Comparison of ENCODE assay signal across 16 cellular contexts in genomic region chr11:70433038-70433437, GRCh38. TPM values are rescaled to one million over a fixed set of nuclear protein-coding genes. Genes with fewer than 3 reads are reported as not detected.
DNase-seq lines count a peak whose midpoint lies in the region; ATAC-seq, FAIRE-seq and TF ChIP-seq lines count a peak whose summit lies in the region.
"Had no signal": no experiment of that assay in that cellular context is flagged by ENCODE, and none has a peak within 500 bp of the region (broad histone marks: within the 10 kb centered on the region; RNA-seq: fewer than 3 reads in every experiment).

No MANE protein-coding gene starts in this region.

- 94% methylated on average over 9 of the region's 20 CpGs; no CpG with 5 or more reads in 1 of the 2 experiments for WGBS in IMR-90 (ENCODE audit: extremely low coverage in 2 of 2, insufficient read length in 1 of 2), 2 experiments
- 98% methylated on average over 8 of the region's 20 CpGs for WGBS in K562 (ENCODE audit: insufficient coverage, low coverage, missing lambda C conversion rate)
- WGBS in neuronal stem cell (ENCODE audit: extremely low coverage in 2 of 2, insufficient read length in 2 of 2, insufficient replicate concordance in 1 of 2), 2 donors: no CpG with 5 or more reads among the region's 20 CpGs

- no peak overlapping the region for H2BK12ac ChIP-seq in neuronal stem cell (ENCODE audit: low read length)

- H4K91ac ChIP-seq in IMR-90 (ENCODE audit: insufficient read depth, low read depth, low read length) (no peak overlapping the region), neuronal stem cell (ENCODE audit: low read depth, low read length, poor library complexity) (no peak overlapping the region)

- dilution Hi-C loops in IMR-90 (cut with HindIII; ENCODE audit: low sequenced_read_pairs, unreplicated experiment): no loop called here

- no peak overlapping the region for H3K56ac ChIP-seq in IMR-90 (ENCODE audit: extremely low read depth, insufficient read depth, low read length)

- no peak overlapping the region for H3K4ac ChIP-seq in IMR-90 (ENCODE audit: low read depth, low read length)
- no peak overlapping the region for H3K4ac ChIP-seq in neuronal stem cell (ENCODE audit: low read length)

- no peaks in the 10 kb centered on the region for H3K36me3 ChIP-seq in BLaER1
- H3K36me3 ChIP-seq in IMR-90 (ENCODE audit: control insufficient read depth, insufficient read depth, low read length): peaks cover 91% of the 10 kb centered on the region
- H3K36me3 ChIP-seq in K562 (ENCODE audit: control insufficient read depth, insufficient read depth, low read length): peaks cover 95% of the 10 kb centered on the region; the same call in 2 of the 3 replicates
- H3K36me3 ChIP-seq in neuronal stem cell (replicated peaks in 1 of 2; ENCODE audit: control insufficient read depth in 2 of 2, insufficient read depth in 2 of 2, low read length in 2 of 2): peaks cover 73 to 98% of the 10 kb centered on the region in 2 donors
- peaks cover 4% of the 10 kb centered on the region for H3K36me3 ChIP-seq in mucosa of descending colon (ENCODE audit: low read depth)

- FAIRE-seq in K562 (lab: Jason Lieb, UNC): no peak
- FAIRE-seq: GM19239, H1 had no signal

- peaks cover 18% of the 10 kb centered on the region; the same call in 1 of the 2 replicates for H4K20me1 ChIP-seq in BLaER1
- peaks cover 72% of the 10 kb centered on the region for H4K20me1 ChIP-seq in IMR-90 (ENCODE audit: insufficient read depth, low read length)
- H4K20me1 ChIP-seq in K562 (replicated peaks; ENCODE audit: control insufficient read depth, insufficient read depth, low read length): no peaks in the 10 kb centered on the region

- no peak overlapping the region for H2BK5ac ChIP-seq in IMR-90 (ENCODE audit: low read depth, low read length, poor library complexity, severe bottlenecking)
- peak overlapping the region; percentile 59 for H2BK5ac ChIP-seq in neuronal stem cell (ENCODE audit: low read length)

- BruUV-seq in IMR-90 (replicated peaks; lab: Mats Ljungman, UMichigan): no TSS peak
- no TSS peak for BruUV-seq in K562 (replicated peaks; lab: Mats Ljungman, UMichigan)

- no peak overlapping the region for H2AK9ac ChIP-seq in IMR-90 (replicated peaks; ENCODE audit: low read depth, low read length, poor library complexity)

- H3K9me1 ChIP-seq in IMR-90 (ENCODE audit: insufficient read depth, low read length): no peaks in the 10 kb centered on the region
- no peaks in the 10 kb centered on the region for H3K9me1 ChIP-seq in K562 (ENCODE audit: control insufficient read depth, insufficient read depth, low read length)

- peak overlapping the region; percentile 92 for H3K4me2 ChIP-seq in BLaER1
- H3K4me2 ChIP-seq in IMR-90 (ENCODE audit: low read depth, low read length): no peak overlapping the region
- no peak overlapping the region for H3K4me2 ChIP-seq in K562 (ENCODE audit: insufficient read depth, low read length)
- H3K4me2 ChIP-seq in neuronal stem cell (ENCODE audit: insufficient read depth, low read length, poor library complexity, severe bottlenecking): no peak overlapping the region

- H3K4me3 ChIP-seq in BLaER1 (no peak overlapping the region), IMR-90 (ENCODE audit: insufficient read depth, low read depth, low read length) (no peak overlapping the region), K562 (no peak overlapping the region), neuronal stem cell (ENCODE audit: low read length in 2 of 2) (no peak overlapping the region), mucosa of descending colon (no peak overlapping the region)

- H3K4me1 ChIP-seq in BLaER1: peaks cover 91% of the 10 kb centered on the region
- H3K4me1 ChIP-seq in IMR-90 (ENCODE audit: control insufficient read depth, insufficient read depth, low read length): no peaks in the 10 kb centered on the region
- peaks cover 0 to 8% of the 10 kb centered on the region in 2 experiments; a peak in 1 of 5 replicates for H3K4me1 ChIP-seq in K562 (replicated peaks in 1 of 2; ENCODE audit: control insufficient read depth in 2 of 2, insufficient read depth in 2 of 2, low read length in 2 of 2)
- peaks cover 0 to 4% of the 10 kb centered on the region in 2 donors for H3K4me1 ChIP-seq in neuronal stem cell (ENCODE audit: control insufficient read depth in 2 of 2, insufficient read depth in 1 of 2, low read depth in 1 of 2, low read length in 2 of 2)
- no peaks in the 10 kb centered on the region for H3K4me1 ChIP-seq in mucosa of descending colon (ENCODE audit: low read depth)

- intact Hi-C loops in IMR-90 (cut with micrococcal nuclease) (no loop called here), K562 (cut with micrococcal nuclease) (no loop called here), mucosa of descending colon (cut with DNase I, micrococcal nuclease) (no loop called here)

- TF ChIP-seq EP300 in K562 (IDR thresholded peaks at IDR 0.05; ENCODE audit: low read length): no peak

- DNase-seq in IMR-90 (no peak), K562 (ENCODE audit: extremely low read depth in 1 of 4, low spot score in 3 of 4) (no peak), neuronal stem cell (ENCODE audit: low spot score) (no peak), kidney tubule cell (ENCODE audit: low spot score) (no peak), mucosa of descending colon (no peak)
- DNase-seq: CD4-positive, alpha-beta T cell; DMS153; DMS79 treated with DMSO at 0.1 percent for 48 hours; GF-D8; H9 had no signal

- ATAC-seq in IMR-90 (ENCODE audit: low read depth): no peak
- ATAC-seq in K562: no peak
- ATAC-seq in GM18517 (IDR thresholded peaks at IDR 0.05; ENCODE audit: unreplicated experiment): no peak
- ATAC-seq in mucosa of descending colon: no peak

- TF ChIP-seq CTCF in IMR-90 (conservative IDR thresholded peaks at IDR 0.05; ENCODE audit: low read depth, low read length): no peak
- no peak for TF ChIP-seq CTCF in K562 (IDR thresholded peaks at IDR 0.05 in 2 of 3, conservative IDR thresholded peaks at IDR 0.05 in 1 of 3; ENCODE audit: insufficient read depth in 2 of 3, low read depth in 1 of 3, low read length in 3 of 3)
- TF ChIP-seq CTCF in mucosa of descending colon (IDR thresholded peaks at IDR 0.05): no peak

- H3K79me2 ChIP-seq in K562 (ENCODE audit: control insufficient read depth, insufficient read depth, low read length): no peaks in the 10 kb centered on the region

- H2AK5ac ChIP-seq in IMR-90 (ENCODE audit: low read depth, low read length): no peak overlapping the region
- no peak overlapping the region for H2AK5ac ChIP-seq in neuronal stem cell (ENCODE audit: low read depth, low read length)

- no peak overlapping the region for H2BK15ac ChIP-seq in IMR-90 (ENCODE audit: low read depth, low read length)
- H2BK15ac ChIP-seq in neuronal stem cell (ENCODE audit: low read length): no peak overlapping the region

- POLR2A ChIA-PET in IMR-90 (lab: Charles Lee; ENCODE audit: unreplicated experiment) (no interaction called here), K562 (lab: Yijun Ruan, JAX) (interaction anchor here (0.6 to 1.8 kb wide), 3 partner anchors 9 to 1515 kb away, joined by 3 to 4 read pairs (median 3); no protein-coding TSS in a partner anchor)

- H4K5ac ChIP-seq in IMR-90 (ENCODE audit: low read depth, low read length): no peak overlapping the region

- peak overlapping the region; percentile 27; the same call in 1 of the 2 replicates for H3K27ac ChIP-seq in BLaER1
- H3K27ac ChIP-seq in IMR-90 (ENCODE audit: insufficient read depth, low read length): no peak overlapping the region
- no peak overlapping the region for H3K27ac ChIP-seq in K562 (ENCODE audit: extremely low read depth, low read depth, low read length)
- H3K27ac ChIP-seq in neuronal stem cell (replicated peaks; ENCODE audit: low read length): no peak overlapping the region
- H3K27ac ChIP-seq: C4-2B had no signal

- no peak overlapping the region for H4K8ac ChIP-seq in IMR-90 (ENCODE audit: low read depth in 2 of 2, low read length in 2 of 2)
- no peak overlapping the region for H4K8ac ChIP-seq in neuronal stem cell (ENCODE audit: low read depth, low read length)

- H2BK120ac ChIP-seq in IMR-90 (ENCODE audit: low read depth, low read length) (no peak overlapping the region), neuronal stem cell (ENCODE audit: low read depth, low read length) (no peak overlapping the region)

- H3K23ac ChIP-seq in IMR-90 (ENCODE audit: low read depth, low read length) (no peak overlapping the region), neuronal stem cell (ENCODE audit: low read depth, low read length, poor library complexity) (peak overlapping the region; percentile 25)

- H3K9ac ChIP-seq in BLaER1 (no peak overlapping the region), IMR-90 (ENCODE audit: low read depth, low read length) (no peak overlapping the region), K562 (ENCODE audit: insufficient read depth in 1 of 2, low read depth in 2 of 2, low read length in 2 of 2) (no peak overlapping the region), neuronal stem cell (ENCODE audit: low read depth, low read length, poor library complexity) (no peak overlapping the region)

- H3K9me3 ChIP-seq in BLaER1 (no peaks in the 10 kb centered on the region), IMR-90 (ENCODE audit: control insufficient read depth, insufficient read depth, low read length) (no peaks in the 10 kb centered on the region), K562 (replicated peaks; ENCODE audit: control insufficient read depth, insufficient read depth, low read depth, low read length) (no peaks in the 10 kb centered on the region), neuronal stem cell (replicated peaks in 1 of 2; ENCODE audit: control insufficient read depth in 2 of 2, insufficient read depth in 1 of 2, low read depth in 1 of 2, low read length in 2 of 2) (no peaks in the 10 kb centered on the region), mucosa of descending colon (no peaks in the 10 kb centered on the region)

- H3K27me3 ChIP-seq in BLaER1 (peaks cover 19% of the 10 kb centered on the region; the same call in 1 of the 2 replicates), IMR-90 (ENCODE audit: control insufficient read depth, insufficient read depth, low read length) (no peaks in the 10 kb centered on the region), K562 (ENCODE audit: control insufficient read depth in 2 of 2, insufficient read depth in 2 of 2, low read length in 2 of 2) (no peaks in the 10 kb centered on the region), neuronal stem cell (ENCODE audit: control insufficient read depth in 3 of 3, insufficient read depth in 3 of 3, low read depth in 1 of 3, low read length in 3 of 3) (no peaks in the 10 kb centered on the region)

- H2BK20ac ChIP-seq in IMR-90 (ENCODE audit: low read depth, low read length): no peak overlapping the region

- H3K14ac ChIP-seq in IMR-90 (replicated peaks; ENCODE audit: low read depth, low read length): no peak overlapping the region
- no peak overlapping the region for H3K14ac ChIP-seq in neuronal stem cell (ENCODE audit: low read length)

- H2AFZ ChIP-seq in IMR-90 (replicated peaks; ENCODE audit: low read length, poor library complexity) (peak overlapping the region; percentile 35), K562 (ENCODE audit: low read depth, low read length) (no peak overlapping the region), neuronal stem cell (ENCODE audit: low read length) (no peak overlapping the region)

- no peak for TF ChIP-seq POLR2A in IMR-90 (IDR thresholded peaks at IDR 0.05; ENCODE audit: low read depth, low read length)
- no peak for TF ChIP-seq POLR2A in K562 (conservative IDR thresholded peaks at IDR 0.05)

- in situ Hi-C loops in IMR-90 (cut with MboI; ENCODE audit: low sequenced_read_pairs) (no loop called here), K562 (cut with MboI) (no loop called here)

- H3K79me1 ChIP-seq in IMR-90 (ENCODE audit: low read depth in 1 of 2, low read length in 2 of 2): peaks cover 15 to 56% of the 10 kb centered on the region in 2 experiments
- H3K79me1 ChIP-seq in neuronal stem cell (ENCODE audit: low read depth, low read length): peaks cover 4% of the 10 kb centered on the region

- H3K18ac ChIP-seq in IMR-90 (ENCODE audit: low read depth, low read length) (no peak overlapping the region), neuronal stem cell (ENCODE audit: low read length) (no peak overlapping the region)

- CTCF ChIA-PET in IMR-90 (lab: Yijun Ruan, JAX): no interaction called here
- CTCF ChIA-PET in K562 (lab: Yijun Ruan, JAX; ENCODE audit: low intra/inter-chr PET ratio): no interaction called here

- TF ChIP-seq RAD21 in IMR-90 (IDR thresholded peaks at IDR 0.05; ENCODE audit: low read length) (no peak), K562 (CRISPR knock-in tag; conservative IDR thresholded peaks at IDR 0.05 in 1 of 2, IDR thresholded peaks at IDR 0.05 in 1 of 2) (no peak)

RNA-seq across cellular contexts. Expression of gene CTTN, which starts 34.7 kb away (rescaled TPM):
- total RNA-seq in IMR-90 (2012; rRNA removed): 287 and 341 TPM in 2 replicates
- 278 and 296 TPM in 2 replicates for polyA plus RNA-seq in IMR-90 (2012; rRNA removed)
- polyA plus RNA-seq in IMR-90 (2012; cell fraction: cytosol; rRNA removed): 121 and 139 TPM in 2 replicates
- 1,027 and 1,310 TPM in 2 replicates for polyA plus RNA-seq in IMR-90 (2012; cell fraction: nucleus; rRNA removed; ENCODE audit: low replicate concordance)
- total RNA-seq in K562 (2011; cell fraction: chromatin; rRNA removed; ENCODE audit: low replicate concordance): 847 and 1,186 TPM in 2 replicates
- total RNA-seq in K562 (2011; cell fraction: nucleolus; rRNA removed): 519 and 540 TPM in 2 replicates
- 720 and 885 TPM in 2 replicates for total RNA-seq in K562 (2011; cell fraction: nucleoplasm; rRNA removed)
- 114 and 127 TPM in 2 replicates for total RNA-seq in K562 (2014; rRNA removed)
- 92.4 and 92.6 TPM in 2 replicates for total RNA-seq in K562 (2014; rRNA removed; fragmentation: Illumina TruSeq; extraction: Trizol)
- total RNA-seq in K562 (2015; rRNA removed; fragmentation: Illumina TruSeq; extraction: Trizol): 104 and 110 TPM in 2 replicates
- total RNA-seq in K562 (2021): 146 and 158 TPM in 2 replicates
- 90.1 and 102 TPM in 2 replicates for polyA plus RNA-seq in K562 (2011; rRNA removed)
- polyA plus RNA-seq in K562 (2011; cell fraction: cytosol; rRNA removed): 58.6 and 59.0 TPM in 2 replicates
- 564 and 672 TPM in 2 replicates for polyA plus RNA-seq in K562 (2011; cell fraction: nucleus; rRNA removed)
- polyA plus RNA-seq in K562 (2012): 106 and 146 TPM in 2 replicates
- 99.7 and 102 TPM in 2 replicates for polyA plus RNA-seq in K562 (2014; fragmentation: Illumina TruSeq; extraction: Trizol)
- 10 to 100 TPM in 1 of 2 experiments, 1 to 10 TPM in 1; 9.9 to 23.1 TPM for polyA plus RNA-seq in K562 (2014; fragmentation: Nextera tagmentation; extraction: Ambion mirVana)
- 149 and 157 TPM in 2 replicates for polyA plus RNA-seq in K562 (2014; rRNA removed)
- 134 and 158 TPM in 2 replicates for polyA minus RNA-seq in K562 (2011; rRNA and poly(A)+ RNA removed)
- 44.2 and 52.6 TPM in 2 replicates for polyA minus RNA-seq in K562 (2011; cell fraction: cytosol; rRNA and poly(A)+ RNA removed)
- 171 and 217 TPM in 2 replicates for polyA minus RNA-seq in K562 (2011; cell fraction: nucleus; rRNA and poly(A)+ RNA removed)
- 79.2 TPM for polyA plus RNA-seq in neuronal stem cell (2013, experiment 1 of 2)
- 79.5 TPM for polyA plus RNA-seq in neuronal stem cell (2013, experiment 2 of 2)
- 100 to 1,000 TPM; 223 to 314 (median 280) TPM for total RNA-seq in mucosa of descending colon
- total RNA-seq: B cell had no signal
